7 cellular contexts compared by ENCODE assay signal in the genomic region with DNA sequence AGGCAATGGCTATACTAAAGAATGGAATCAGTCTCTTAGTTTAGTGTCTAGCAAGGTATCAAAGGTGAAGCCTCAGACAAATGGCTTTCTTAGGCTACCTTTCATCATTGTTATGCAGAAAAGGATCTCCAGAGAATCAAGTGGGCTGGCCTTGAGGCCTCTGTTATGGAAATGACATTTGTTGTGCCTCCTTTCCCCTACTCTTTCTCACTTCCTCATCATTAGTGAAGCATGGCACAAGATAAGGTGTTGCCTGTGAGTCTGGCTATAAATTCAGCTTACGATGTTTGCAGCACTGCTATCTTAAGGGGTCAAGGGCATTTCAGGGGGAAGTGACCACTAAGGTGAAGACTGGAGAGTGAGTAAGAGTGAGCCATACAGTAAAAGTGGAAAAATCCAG.
DNase-seq lines count a peak whose midpoint lies in the region; ATAC-seq lines count a peak whose summit lies in the region.
"Not testable (repeated sequence)": the region's sequence is repeated elsewhere in the genome, so short reads cannot be mapped to it uniquely, and the experiment has no call there.

No MANE protein-coding gene starts in this region.

- not testable (repeated sequence) for H3K9me3 ChIP-seq in HUES6 (ENCODE audit: control insufficient read depth, insufficient read depth, low read depth, low read length)

- H3K9ac ChIP-seq in HUES6 (ENCODE audit: low read length), result not testable (repeated sequence)

- peaks cover 15% of the 10 kb centered on the region for H3K4me1 Mint-ChIP-seq in activated naive CD8-positive, alpha-beta T cell treated with anti-CD3 and anti-CD28 coated beads, Interleukin-2, amount 50 U/mL, for 24 hours

- H3K4me3 ChIP-seq in HUES6 (ENCODE audit: low read depth, low read length), result peak overlapping the region; percentile 27; the same call in 1 of the 2 replicates

- not testable (repeated sequence) for H3K27me3 ChIP-seq in HUES6 (ENCODE audit: control insufficient read depth, insufficient read depth, low read length)

- DNase-seq in activated naive CD8-positive, alpha-beta T cell treated with anti-CD3 and anti-CD28 coated beads, Interleukin-2, amount 50 U/mL, for 24 hours, result not testable (repeated sequence)

- not testable (repeated sequence) for H3K36me3 ChIP-seq in HUES6 (ENCODE audit: control insufficient read depth, insufficient read depth, low read length)

- H3K27ac Mint-ChIP-seq in activated naive CD8-positive, alpha-beta T cell treated with anti-CD3 and anti-CD28 coated beads, Interleukin-2, amount 50 U/mL, for 24 hours, result peak overlapping the region; percentile 1

- peak overlapping the region; percentile 60; the same call in 1 of the 2 replicates for H3K27ac ChIP-seq in HUES6 (ENCODE audit: low read depth, low read length)

- H3K4me3 Mint-ChIP-seq in activated naive CD8-positive, alpha-beta T cell treated with anti-CD3 and anti-CD28 coated beads, Interleukin-2, amount 50 U/mL, for 24 hours, result not testable (repeated sequence)

- H3K27me3 Mint-ChIP-seq in activated naive CD8-positive, alpha-beta T cell treated with anti-CD3 and anti-CD28 coated beads, Interleukin-2, amount 50 U/mL, for 24 hours, result peaks cover 19% of the 10 kb centered on the region

- H3K4me1 ChIP-seq in HUES6 (ENCODE audit: control insufficient read depth, insufficient read depth, low read length), result peaks cover 27% of the 10 kb centered on the region

- ATAC-seq in GM18511 (IDR thresholded peaks at IDR 0.05; ENCODE audit: unreplicated experiment) (peak; percentile 93), GM19351 (IDR thresholded peaks at IDR 0.05; ENCODE audit: unreplicated experiment) (peak; percentile 78), GM21529 (IDR thresholded peaks at IDR 0.05; ENCODE audit: unreplicated experiment) (peak; percentile 73), HG02852 (IDR thresholded peaks at IDR 0.05; ENCODE audit: unreplicated experiment) (peak; percentile 73), HG03159 (IDR thresholded peaks at IDR 0.05; ENCODE audit: unreplicated experiment) (peak; percentile 76)
- not testable (repeated sequence) for ATAC-seq in activated naive CD8-positive, alpha-beta T cell treated with anti-CD3 and anti-CD28 coated beads, Interleukin-2, amount 50 U/mL, for 24 hours

- not testable (repeated sequence) for H3K9me3 Mint-ChIP-seq in activated naive CD8-positive, alpha-beta T cell treated with anti-CD3 and anti-CD28 coated beads, Interleukin-2, amount 50 U/mL, for 24 hours

- H3K36me3 Mint-ChIP-seq in activated naive CD8-positive, alpha-beta T cell treated with anti-CD3 and anti-CD28 coated beads, Interleukin-2, amount 50 U/mL, for 24 hours (ENCODE audit: low read depth), result not testable (repeated sequence)
